In genomic region chr2:26555246-26556133, GRCh38 we compare ENCODE assay signal across 14 cellular contexts.
DNase-seq lines count a peak whose midpoint lies in the region; FAIRE-seq and TF ChIP-seq lines count a peak whose summit lies in the region.
"Had no signal": no experiment of that assay in that cellular context is flagged by ENCODE, and none has a peak within 500 bp of the region (broad histone marks: within the 10 kb centered on the region; RNA-seq: fewer than 3 reads in every experiment).

No MANE protein-coding gene starts in this region.

- DNase-seq in MCF 10A (ENCODE audit: unreplicated experiment) (peak; percentile 16), breast epithelium (ENCODE audit: low spot score in 2 of 2) (no peak), Kasumi-1 (lab: John Stamatoyannopoulos, UW) (peak; percentile 1 to 10), brain microvascular endothelial cell (no peak), small intestine (peak; percentile 9), GM03348 (ENCODE audit: low spot score) (no peak), NCI-H2171 (lab: John Stamatoyannopoulos, UW) (no peak), SKM-1 (lab: John Stamatoyannopoulos, UW; ENCODE audit: unreplicated experiment) (no peak)
- DNase-seq: activated CD4-positive, alpha-beta T cell treated with anti-CD3 and anti-CD28 coated beads for 4 hours; activated gamma-delta T cell treated with Interleukin-2 at 50 U/mL for 16 hours; lower lobe of right lung; NCI-H1694 treated with DMSO at 0.1 percent for 48 hours had no signal

- peaks cover 92% of the 10 kb centered on the region for H3K27me3 Mint-ChIP-seq in MCF 10A (ENCODE audit: insufficient read depth, unreplicated experiment)

- H3K9me3 ChIP-seq in breast epithelium (no peaks in the 10 kb centered on the region), small intestine (ENCODE audit: control insufficient read depth, low read depth) (no peaks in the 10 kb centered on the region)
- H3K9me3 ChIP-seq: lower lobe of right lung had no signal

- no peak for TF ChIP-seq POLR2A in breast epithelium (IDR thresholded peaks at IDR 0.05)

- in situ Hi-C loops in brain microvascular endothelial cell (cut with HindIII; ENCODE audit: low pct_ligation_motif_present, low sequenced_read_pairs), result no loop called here

- H3K9me3 Mint-ChIP-seq in MCF 10A (ENCODE audit: unreplicated experiment), result no peaks in the 10 kb centered on the region

- H3K27ac ChIP-seq in breast epithelium (no peak overlapping the region), brain microvascular endothelial cell (no peak overlapping the region), small intestine (ENCODE audit: low read depth in 1 of 2, low read length in 1 of 2) (no peak overlapping the region)
- H3K27ac ChIP-seq: lower lobe of right lung, RWPE1 had no signal

- H3K27me3 ChIP-seq in breast epithelium, result peaks cover 0 to 11% of the 10 kb centered on the region in 2 donors
- H3K27me3 ChIP-seq in brain microvascular endothelial cell (replicated peaks), result peaks cover 33% of the 10 kb centered on the region
- peaks cover 7% of the 10 kb centered on the region in 2 donors for H3K27me3 ChIP-seq in small intestine (ENCODE audit: control insufficient read depth in 2 of 2, insufficient read depth in 2 of 2, low read length in 2 of 2)

- no peak for FAIRE-seq in small intestine (lab: Jason Lieb, UNC)
- FAIRE-seq: frontal cortex had no signal

- H3K4me3 ChIP-seq in breast epithelium (no peak overlapping the region), brain microvascular endothelial cell (ENCODE audit: low read depth, low read length) (no peak overlapping the region), small intestine (ENCODE audit: low read depth in 1 of 2, low read length in 2 of 2) (no peak overlapping the region)
- H3K4me3 ChIP-seq: lower lobe of right lung had no signal

- no peaks in the 10 kb centered on the region for H3K4me1 Mint-ChIP-seq in MCF 10A (ENCODE audit: insufficient read depth, unreplicated experiment)

- POLR2A ChIA-PET in MCF 10A (lab: Yijun Ruan, JAX), result interaction anchor here (0.5 kb wide), 1 partner anchor 44 kb away, joined by 3 read pairs; no protein-coding TSS in a partner anchor

- no peak overlapping the region for H3K4me3 Mint-ChIP-seq in MCF 10A (ENCODE audit: unreplicated experiment)

- no TSS peak for BruUV-seq in MCF 10A (replicated peaks; lab: Mats Ljungman, UMichigan)

- H3K36me3 ChIP-seq in breast epithelium (no peaks in the 10 kb centered on the region), brain microvascular endothelial cell (replicated peaks) (no peaks in the 10 kb centered on the region), small intestine (ENCODE audit: control insufficient read depth in 2 of 2, insufficient read depth in 2 of 2, low read length in 2 of 2) (no peaks in the 10 kb centered on the region)
- H3K36me3 ChIP-seq: lower lobe of right lung had no signal

- no peaks in the 10 kb centered on the region for H3K36me3 Mint-ChIP-seq in MCF 10A (ENCODE audit: insufficient read depth, unreplicated experiment)

- WGBS in small intestine, 3 donors, result 66 to 77% (median 70%) methylated on average over 8 of the region's 8 CpGs

- no peaks in the 10 kb centered on the region for H3K4me1 ChIP-seq in breast epithelium
- no peaks in the 10 kb centered on the region for H3K4me1 ChIP-seq in small intestine (ENCODE audit: control insufficient read depth in 2 of 2, insufficient read depth in 1 of 2, low read depth in 1 of 2, low read length in 1 of 2)
- H3K4me1 ChIP-seq: lower lobe of right lung had no signal

- TF ChIP-seq CTCF in MCF 10A (IDR thresholded peaks at IDR 0.05; ENCODE audit: unreplicated experiment) (peak; percentile 11), breast epithelium (IDR thresholded peaks at IDR 0.05) (no peak), brain microvascular endothelial cell (IDR thresholded peaks at IDR 0.05; ENCODE audit: low read depth, low read length, missing control alignments) (peak; percentile 44)

- no peak overlapping the region for H3K27ac Mint-ChIP-seq in MCF 10A (ENCODE audit: low read depth, unreplicated experiment)

- CTCF ChIA-PET in MCF 10A (lab: Yijun Ruan, JAX), result interaction anchor here (0.6 to 1.0 kb wide), 3 partner anchors 22 to 46 kb away, joined by 3 to 5 read pairs (median 3); no protein-coding TSS in a partner anchor

- intact Hi-C loops in MCF 10A (cut with micrococcal nuclease), result no loop called here
- intact Hi-C loops in breast epithelium (cut with DNase I; ENCODE audit: low total_unique reads), result loop anchor here (5.0 kb wide), 1 partner anchor 1633 kb away; the partner anchor contains the start of gene ADCY3

Comparison
In these comparisons a context has a peak if more than half of its experiments do, and no peak if none do; other contexts are left out.
1. DNase-seq: peak in MCF 10A (single experiment), Kasumi-1 (2 of 2) and small intestine (single experiment); none in breast epithelium (0 of 2), brain microvascular endothelial cell (single experiment), GM03348 (single experiment), NCI-H2171 (single experiment) and SKM-1 (single experiment).
2. CTCF ChIP-seq: peak in MCF 10A (single experiment) and brain microvascular endothelial cell (single experiment); none in breast epithelium (0 of 3).